8 cellular contexts compared by ENCODE assay signal in the genomic region with DNA sequence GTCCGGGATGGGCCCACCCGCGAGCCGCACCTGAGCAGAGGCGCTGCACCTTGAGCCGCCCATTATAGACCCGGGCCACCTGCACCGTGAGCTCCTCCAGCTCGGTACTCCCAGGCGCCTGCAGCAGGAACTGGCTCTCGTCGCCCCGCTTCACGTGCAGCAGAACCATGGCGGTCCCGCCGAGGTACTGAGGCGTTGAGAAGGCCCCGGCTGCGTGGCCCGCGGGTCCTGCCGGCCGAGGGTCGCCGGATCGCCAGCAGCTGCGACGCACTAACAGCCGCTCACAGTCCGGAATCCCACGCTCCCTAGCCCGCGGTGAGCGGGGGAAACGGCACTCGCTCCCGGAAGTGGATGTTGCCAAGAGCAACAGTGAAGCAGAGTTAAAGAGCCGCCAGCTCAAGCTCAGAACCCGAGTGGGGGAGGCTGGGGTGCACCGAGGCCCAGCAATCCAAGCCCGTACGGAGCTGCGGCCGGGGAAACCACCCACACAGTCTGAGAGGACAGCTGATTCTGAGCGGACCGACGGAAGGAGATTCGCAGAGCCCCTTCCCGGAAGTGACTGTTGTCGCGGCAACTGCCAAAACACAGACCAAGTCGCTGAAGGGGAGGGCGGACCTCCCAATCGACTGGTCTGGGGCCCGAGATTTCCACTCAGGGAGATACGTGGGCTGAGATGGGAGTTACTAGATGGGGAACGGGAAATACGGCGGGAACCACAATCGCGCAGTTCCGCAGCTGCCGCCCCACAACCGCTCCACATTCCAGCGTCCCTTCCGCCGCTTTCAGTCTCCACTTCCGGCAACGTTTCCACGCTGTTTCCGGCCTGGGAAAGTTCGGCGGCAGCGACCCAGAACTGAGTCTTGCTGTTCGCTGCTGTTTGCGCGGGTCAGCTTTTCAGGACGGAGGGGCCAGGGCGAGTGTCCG. TPM values are rescaled to one million over a fixed set of nuclear protein-coding genes. Genes with fewer than 3 reads are reported as not detected.
DNase-seq lines count a peak whose midpoint lies in the region; ATAC-seq, FAIRE-seq and TF ChIP-seq lines count a peak whose summit lies in the region.

A gene with protein sequence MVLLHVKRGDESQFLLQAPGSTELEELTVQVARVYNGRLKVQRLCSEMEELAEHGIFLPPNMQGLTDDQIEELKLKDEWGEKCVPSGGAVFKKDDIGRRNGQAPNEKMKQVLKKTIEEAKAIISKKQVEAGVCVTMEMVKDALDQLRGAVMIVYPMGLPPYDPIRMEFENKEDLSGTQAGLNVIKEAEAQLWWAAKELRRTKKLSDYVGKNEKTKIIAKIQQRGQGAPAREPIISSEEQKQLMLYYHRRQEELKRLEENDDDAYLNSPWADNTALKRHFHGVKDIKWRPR (minus strand): TSS at position 303 of the 924 bp plus-strand sequence. CDS start 134 bp downstream, at position 169.

- TF ChIP-seq POLR2A in HepG2 (IDR thresholded peaks at IDR 0.05; ENCODE audit: insufficient read depth in 1 of 2, low read depth in 2 of 2, low read length in 2 of 2): peak; percentile 71 to 87

- TF ChIP-seq RAD21 in HepG2 (CRISPR knock-in tag; IDR thresholded peaks at IDR 0.05): peak; percentile 27; the same call in 1 of the 2 replicates

- BruUV-seq in HepG2 (replicated peaks; lab: Mats Ljungman, UMichigan): no TSS peak

- H3K4me3 ChIP-seq in BLaER1 treated with 17β-estradiol and CSF1 and Interleukin-3, amounts not matched to agents 10 nM and 100 nM: peak within 1 kb of the TSS; percentile 81 to 99 (median 90)
- H3K4me3 ChIP-seq in HepG2 (replicated peaks in 1 of 3; ENCODE audit: insufficient read depth in 1 of 3, low read depth in 2 of 3, low read length in 3 of 3): peak within 1 kb of the TSS; percentile 69 to 90 (median 88)

- POLR2A ChIA-PET in HepG2 (lab: Yijun Ruan, JAX): interaction anchor here (0.8 to 2.6 kb wide), 9 partner anchors 12 to 282 kb away, joined by 3 to 22 read pairs (median 5); partner anchors contain the start of genes SYNJ1 and URB1

- H3K27me3 ChIP-seq in BLaER1 treated with 17β-estradiol and CSF1 and Interleukin-3, amounts not matched to agents 10 nM and 100 nM: no peaks in the 10 kb centered on the region
- H3K27me3 ChIP-seq in HepG2 (ENCODE audit: control insufficient read depth in 1 of 2, insufficient read depth in 2 of 2, low read length in 2 of 2): no peaks in the 10 kb centered on the region; a peak in 1 of 5 replicates

- peak within 1 kb of the TSS; percentile 88 for H2AFZ ChIP-seq in HepG2 (ENCODE audit: low read length)

- peak within 1 kb of the TSS; percentile 73 to 89 (median 85) for H3K9ac ChIP-seq in BLaER1 treated with 17β-estradiol and CSF1 and Interleukin-3, amounts not matched to agents 10 nM and 100 nM
- H3K9ac ChIP-seq in HepG2 (ENCODE audit: insufficient read depth, low read depth, low read length): peak within 1 kb of the TSS; percentile 95

- TF ChIP-seq CTCF in HepG2 (CRISPR knock-in tag; IDR thresholded peaks at IDR 0.05): no peak

- no peaks in the 10 kb centered on the region for H3K9me3 ChIP-seq in BLaER1 treated with 17β-estradiol and CSF1 and Interleukin-3, amounts not matched to agents 10 nM and 100 nM (replicated peaks in 1 of 11)
- no peaks in the 10 kb centered on the region for H3K9me3 ChIP-seq in HepG2 (ENCODE audit: low read length)

- peak; percentile 64 for DNase-seq in NCI-H748 treated with DMSO at 0.1 percent for 48 hours (lab: John Stamatoyannopoulos, UW)
- DNase-seq in activated CD4-positive, alpha-beta T cell treated with anti-CD3 and anti-CD28 coated beads, Interleukin-2, amount 50 U/mL, for 4 hours: peak; percentile 80 to 82
- DNase-seq in dermis blood vessel endothelial cell: peak; percentile 94
- DNase-seq in HepG2 (ENCODE audit: low spot score): peak; percentile 85
- DNase-seq in stimulated activated CD4-positive, alpha-beta T cell treated with anti-CD3 and anti-CD28 coated beads, Interleukin-4, amount 100 ng/mL, for 1 hour: peak; percentile 81

- ATAC-seq in GM19328 (IDR thresholded peaks at IDR 0.05; ENCODE audit: unreplicated experiment): peak; percentile 94
- peak; percentile 93 for ATAC-seq in HG03520 (IDR thresholded peaks at IDR 0.05; ENCODE audit: unreplicated experiment)
- peak; percentile 94 for ATAC-seq in HepG2

- H3K36me3 ChIP-seq in BLaER1 treated with 17β-estradiol and CSF1 and Interleukin-3, amounts not matched to agents 10 nM and 100 nM: peaks cover 22 to 31% (median 28%) of the 10 kb centered on the region in 11 experiments
- H3K36me3 ChIP-seq in HepG2 (replicated peaks in 1 of 2; ENCODE audit: control insufficient read depth in 1 of 2, insufficient read depth in 2 of 2, low read length in 2 of 2): peaks cover 1 to 18% of the 10 kb centered on the region in 2 experiments; a peak in 3 of 5 replicates

- peaks cover 18% of the 10 kb centered on the region for H3K79me2 ChIP-seq in HepG2 (ENCODE audit: insufficient read depth, low read length)

- no peak for TF ChIP-seq EP300 in HepG2 (IDR thresholded peaks at IDR 0.05; ENCODE audit: low read depth in 2 of 2, low read length in 2 of 2)
- TF ChIP-seq EP300 in HepG2 (CRISPR knock-in tag; IDR thresholded peaks at IDR 0.05; ENCODE audit: borderline replicate concordance): no peak

- intact Hi-C loops in HepG2 (cut with micrococcal nuclease; ENCODE audit: unreplicated experiment): no loop called here

- H3K27ac ChIP-seq in BLaER1 treated with 17β-estradiol and CSF1 and Interleukin-3, amounts not matched to agents 10 nM and 100 nM: peak within 1 kb of the TSS; percentile 77 to 94 (median 82)
- H3K27ac ChIP-seq in HepG2 (ENCODE audit: extremely low read length, insufficient read depth, low read length): peak within 1 kb of the TSS; percentile 96

- under 1% methylated on average over 41 of the region's 81 CpGs for WGBS in HepG2 (ENCODE audit: low lambda C conversion rate)

- CTCF ChIA-PET in HepG2 (lab: Yijun Ruan, JAX; ENCODE audit: low intra/inter-chr PET ratio, low total read pairs): no interaction called here

- peak; percentile 81 for FAIRE-seq in HepG2 (lab: Jason Lieb, UNC)

- peaks cover 0 to 24% (median 3%) of the 10 kb centered on the region in 11 experiments; a peak in 9 of 22 replicates for H4K20me1 ChIP-seq in BLaER1 treated with 17β-estradiol and CSF1 and Interleukin-3, amounts not matched to agents 10 nM and 100 nM
- H4K20me1 ChIP-seq in HepG2 (ENCODE audit: insufficient read depth, low read length): 0 out of 2 replicates have a peak, but pooled peaks cover 4% of the 10 kb centered on the region

- H3K4me2 ChIP-seq in BLaER1 treated with 17β-estradiol and CSF1 and Interleukin-3, amounts not matched to agents 10 nM and 100 nM: peak within 1 kb of the TSS; percentile 79 to 99 (median 93)
- peak within 1 kb of the TSS; percentile 74 for H3K4me2 ChIP-seq in HepG2 (ENCODE audit: low read depth, low read length)

- peaks cover 13 to 23% (median 19%) of the 10 kb centered on the region in 10 experiments for H3K4me1 ChIP-seq in BLaER1 treated with 17β-estradiol and CSF1 and Interleukin-3, amounts not matched to agents 10 nM and 100 nM
- peaks cover 14% of the 10 kb centered on the region for H3K4me1 ChIP-seq in HepG2 (ENCODE audit: insufficient read depth, low read length)

- in situ Hi-C loops in HepG2 (cut with HindIII; ENCODE audit: extremely low pct_ligation_motif_present, low pct_unique_long_range_greater_than_20kb): no loop called here

TF ChIP-seq in HepG2, 621 proteins besides CTCF, POLR2A, EP300 and RAD21 (continues in another document):
- peak; percentile 86; the same call in 1 of the 2 replicates for TF ChIP-seq ZNF563 (CRISPR knock-in tag; IDR thresholded peaks at IDR 0.05)
- no peak for TF ChIP-seq SSRP1 (CRISPR knock-in tag; IDR thresholded peaks at IDR 0.05)
- TF ChIP-seq SKI (IDR thresholded peaks at IDR 0.05; ENCODE audit: partially characterized antibody): peak; percentile 58
- TF ChIP-seq FOXK1 (CRISPR knock-in tag; IDR thresholded peaks at IDR 0.05; ENCODE audit: borderline replicate concordance, low read depth): peak; percentile 60; the same call in 1 of the 2 replicates
- TF ChIP-seq RFXAP (CRISPR knock-in tag; IDR thresholded peaks at IDR 0.05; ENCODE audit: borderline replicate concordance): no peak
- no peak for TF ChIP-seq SP5 (CRISPR knock-in tag; IDR thresholded peaks at IDR 0.05; ENCODE audit: borderline replicate concordance, low read depth)
- TF ChIP-seq ZNF382 (CRISPR knock-in tag; IDR thresholded peaks at IDR 0.05; ENCODE audit: borderline replicate concordance): no peak

RNA-seq across cellular contexts. Expression of the gene that starts here (rescaled TPM):
- 33.9 and 40.7 TPM in 2 replicates for total RNA-seq in dermis blood vessel endothelial cell
- total RNA-seq in HepG2 (2016; rRNA removed; fragmentation: Illumina TruSeq; extraction: Trizol): 62.2 and 67.5 TPM in 2 replicates
- 8.3 and 10.1 TPM in 2 replicates for total RNA-seq in HepG2 (2016; cell fraction: cytosol; rRNA removed; fragmentation: Illumina TruSeq; extraction: Trizol; ENCODE audit: low read depth)
- 63.4 and 69.3 TPM in 2 replicates for total RNA-seq in HepG2 (2016; cell fraction: insoluble cytoplasmic fraction; rRNA removed; fragmentation: Illumina TruSeq; extraction: Trizol)
- total RNA-seq in HepG2 (2016; cell fraction: membrane; rRNA removed; fragmentation: Illumina TruSeq; extraction: Trizol): 15.3 and 17.5 TPM in 2 replicates
- 27.5 and 31.3 TPM in 2 replicates for total RNA-seq in HepG2 (2016; cell fraction: nucleus; rRNA removed; fragmentation: Illumina TruSeq; extraction: Trizol)
- polyA plus RNA-seq in HepG2 (2011; rRNA removed): 19.6 and 21.2 TPM in 2 replicates
- 17.9 and 20.0 TPM in 2 replicates for polyA plus RNA-seq in HepG2 (2011; cell fraction: cytosol; rRNA removed)
- 36.7 and 41.1 TPM in 2 replicates for polyA plus RNA-seq in HepG2 (2011; cell fraction: nucleus; rRNA removed)
- 26.6 and 34.3 TPM in 2 replicates for polyA plus RNA-seq in HepG2 (2012)
- 5.4 and 6.3 TPM in 2 replicates for polyA plus RNA-seq in HepG2 (2016; cell fraction: cytosol; fragmentation: Illumina TruSeq; extraction: Trizol; ENCODE audit: low read depth)
- polyA plus RNA-seq in HepG2 (2016; cell fraction: insoluble cytoplasmic fraction; fragmentation: Illumina TruSeq; extraction: Trizol; ENCODE audit: low read depth): 66.1 and 75.8 TPM in 2 replicates
- 8.8 and 10.3 TPM in 2 replicates for polyA plus RNA-seq in HepG2 (2016; cell fraction: membrane; fragmentation: Illumina TruSeq; extraction: Trizol; ENCODE audit: low read depth)
- polyA plus RNA-seq in HepG2 (2016; cell fraction: nucleus; fragmentation: Illumina TruSeq; extraction: Trizol; ENCODE audit: insufficient read depth, low read depth): 55.9 and 56.8 TPM in 2 replicates
- polyA minus RNA-seq in HepG2 (2011; rRNA and poly(A)+ RNA removed; ENCODE audit: low replicate concordance): 8.7 and 11.6 TPM in 2 replicates
- 10.5 and 11.8 TPM in 2 replicates for polyA minus RNA-seq in HepG2 (2011; cell fraction: cytosol; rRNA and poly(A)+ RNA removed)
- polyA minus RNA-seq in HepG2 (2011; cell fraction: nucleus; rRNA and poly(A)+ RNA removed): 13.8 and 14.3 TPM in 2 replicates

Comparison
In these comparisons a context has a peak if more than half of its experiments do, and no peak if none do; other contexts are left out.
1. Peak in every context shown above with its lines: DNase-seq, ATAC-seq, H3K4me3 ChIP-seq and H3K27ac ChIP-seq.